Comparison of ENCODE assay signal across 25 cellular contexts in the genomic region with DNA sequence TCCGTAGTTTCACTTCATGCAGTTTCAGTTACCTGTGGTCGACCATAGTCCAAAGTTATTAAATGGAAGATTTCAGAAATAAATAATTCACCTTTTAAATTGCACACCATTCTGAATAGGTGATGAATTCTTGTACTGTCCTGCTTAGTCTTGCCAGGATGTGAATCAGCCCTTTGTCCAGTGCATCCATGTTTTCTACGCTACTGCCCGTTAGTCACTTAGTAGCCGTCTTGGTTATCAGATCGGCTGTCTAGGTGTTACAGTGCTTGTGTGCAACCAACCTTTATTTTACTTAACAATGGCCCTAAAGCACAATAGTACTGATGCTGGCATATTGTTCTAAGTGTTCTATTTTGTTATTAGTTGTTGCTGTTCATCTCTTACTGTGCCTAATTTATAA.
"Had no signal": no experiment of that assay in that cellular context is flagged by ENCODE, and none has a peak within 500 bp of the region (broad histone marks: within the 10 kb centered on the region; RNA-seq: fewer than 3 reads in every experiment).

No MANE protein-coding gene starts in this region.

- H3K27ac ChIP-seq: esophagus squamous epithelium, lower lobe of right lung, ovary, psoas muscle, sigmoid colon, stomach, thyroid gland, vagina had no signal

- H3K9me3 ChIP-seq: esophagus squamous epithelium, lower lobe of right lung, ovary, psoas muscle, sigmoid colon, stomach, thyroid gland, vagina had no signal

- DNase-seq: dorsolateral prefrontal cortex; effector CD4-positive, alpha-beta T cell; erythroblast; esophagus squamous epithelium; hypothalamus; immature natural killer cell; islet precursor cell; kidney glomerular epithelial cell; left ventricle myocardium superior; lower lobe of right lung; natural killer cell; occipital lobe; ovary; posterior cingulate gyrus; psoas muscle; right cardiac atrium; sigmoid colon; stimulated activated CD4-positive, alpha-beta T cell treated with anti-CD3 and anti-CD28 coated beads, Interleukin-2, amount 100 ng/mL, for 24 hours; stimulated activated CD4-positive, alpha-beta T cell treated with anti-CD3 and anti-CD28 coated beads, Interleukin-4, amount 100 ng/mL, for 24 hours; stimulated activated naive CD4-positive, alpha-beta T cell treated with Interleukin-2 at 50 U/mL for 16 hours; stomach; thyroid gland; trophoblast cell had no signal

- H3K36me3 ChIP-seq: esophagus squamous epithelium, lower lobe of right lung, ovary, sigmoid colon, stomach, thyroid gland, vagina had no signal

- H3K4me1 ChIP-seq: esophagus squamous epithelium, lower lobe of right lung, psoas muscle, stomach, thyroid gland, vagina had no signal

- ATAC-seq: left ventricle myocardium superior; lower lobe of right lung; natural killer cell; psoas muscle; right cardiac atrium; stimulated activated effector memory CD8-positive, alpha-beta T cell treated with anti-CD3 and anti-CD28 coated beads, Interleukin-12 subunit alpha, Interleukin-12 subunit beta, amount 100 ng/mL, for 72 hours had no signal

- H3K4me3 ChIP-seq: dorsolateral prefrontal cortex, esophagus squamous epithelium, lower lobe of right lung, ovary, psoas muscle, sigmoid colon, stomach, thyroid gland, vagina had no signal

- H3K27me3 ChIP-seq: dorsolateral prefrontal cortex, esophagus squamous epithelium, ovary, sigmoid colon, stomach, thyroid gland, vagina had no signal
